In genomic region chr9:36341936-36342577, GRCh38 we compare ENCODE assay signal across 15 cellular contexts. TPM values are rescaled to one million over a fixed set of nuclear protein-coding genes. Genes with fewer than 3 reads are reported as not detected.
DNase-seq lines count a peak whose midpoint lies in the region; ATAC-seq, FAIRE-seq and TF ChIP-seq lines count a peak whose summit lies in the region.
"Had no signal": no experiment of that assay in that cellular context is flagged by ENCODE, and none has a peak within 500 bp of the region (broad histone marks: within the 10 kb centered on the region; RNA-seq: fewer than 3 reads in every experiment).

No MANE protein-coding gene starts in this region.

- no peak for DNase-seq in CD8-positive, alpha-beta T cell
- DNase-seq in GM18507 (ENCODE audit: extremely low spot score, insufficient read length, low read depth) (no peak), MM.1S (peak; percentile 74), SK-N-DZ (ENCODE audit: low spot score) (no peak)
- DNase-seq: NCI-H2227 treated with DMSO at 0.1 percent for 48 hours; stimulated activated CD4-positive, alpha-beta T cell treated with anti-CD3 and anti-CD28 coated beads, Interleukin-4, amount 100 ng/mL, for 4 hours; stimulated activated naive CD4-positive, alpha-beta T cell; uterus had no signal

- no peaks in the 10 kb centered on the region for H3K4me1 ChIP-seq in CD8-positive, alpha-beta T cell (ENCODE audit: insufficient read depth, low read length)
- peaks cover 32% of the 10 kb centered on the region for H3K4me1 ChIP-seq in MM.1S (ENCODE audit: low read length)
- H3K4me1 ChIP-seq: HAP-1, uterus had no signal

- no peaks in the 10 kb centered on the region for H3K9me2 ChIP-seq in MM.1S (replicated peaks; ENCODE audit: insufficient read depth, low read length)

- H3F3A ChIP-seq in MM.1S (ENCODE audit: insufficient read depth, low read length), result 0 out of 2 replicates have a peak, but pooled peaks cover 4% of the 10 kb centered on the region

- H3K79me2 ChIP-seq in MM.1S (ENCODE audit: low read length), result 0 out of 2 replicates have a peak, but pooled peaks cover 3% of the 10 kb centered on the region

- peaks cover 45% of the 10 kb centered on the region for H3K36me3 ChIP-seq in CD8-positive, alpha-beta T cell (ENCODE audit: insufficient read depth, low read length)
- peaks cover 2% of the 10 kb centered on the region; the same call in 1 of the 2 replicates for H3K36me3 ChIP-seq in MM.1S (replicated peaks; ENCODE audit: insufficient read depth, low read length)
- H3K36me3 ChIP-seq: uterus had no signal

- peak; percentile 31 for ATAC-seq in CD8-positive, alpha-beta T cell
- ATAC-seq in esophagus mucosa (peak; percentile 56), GM21367 (IDR thresholded peaks at IDR 0.05; ENCODE audit: unreplicated experiment) (no peak), HG03378 (IDR thresholded peaks at IDR 0.05; ENCODE audit: unreplicated experiment) (no peak), HG03039 (IDR thresholded peaks at IDR 0.05; ENCODE audit: unreplicated experiment) (no peak)

- FAIRE-seq in GM18507 (lab: Jason Lieb, UNC), result peak; percentile 72

- H3K9me3 ChIP-seq in CD8-positive, alpha-beta T cell (ENCODE audit: low read length), result no peaks in the 10 kb centered on the region
- H3K9me3 ChIP-seq in MM.1S (replicated peaks; ENCODE audit: insufficient read depth, low read length), result no peaks in the 10 kb centered on the region
- H3K9me3 ChIP-seq: HAP-1, uterus had no signal

- H3K4me1 Mint-ChIP-seq in CD8-positive, alpha-beta T cell (ENCODE audit: low read depth), result no peaks in the 10 kb centered on the region
- H3K4me1 Mint-ChIP-seq: B cell had no signal

- peaks cover 85% of the 10 kb centered on the region for H3K36me3 Mint-ChIP-seq in CD8-positive, alpha-beta T cell

- H3K4me2 ChIP-seq in MM.1S (ENCODE audit: low read depth, low read length), result peak overlapping the region; percentile 29; the same call in 1 of the 2 replicates

- no peak overlapping the region for H3K27ac Mint-ChIP-seq in CD8-positive, alpha-beta T cell
- H3K27ac Mint-ChIP-seq: B cell had no signal

- H3K27me3 ChIP-seq in CD8-positive, alpha-beta T cell (ENCODE audit: insufficient read depth, low read length), result no peaks in the 10 kb centered on the region
- no peaks in the 10 kb centered on the region for H3K27me3 ChIP-seq in MM.1S (replicated peaks; ENCODE audit: insufficient read depth, low read length)
- H3K27me3 ChIP-seq: uterus had no signal

- no peak overlapping the region for H3K9ac ChIP-seq in MM.1S (ENCODE audit: low read length)

- H3K27me3 Mint-ChIP-seq in CD8-positive, alpha-beta T cell (ENCODE audit: low read depth), result no peaks in the 10 kb centered on the region
- H3K27me3 Mint-ChIP-seq: B cell had no signal

- no peak overlapping the region for H2AFZ ChIP-seq in MM.1S (ENCODE audit: low read length)

- no peak for TF ChIP-seq CTCF in CD8-positive, alpha-beta T cell (IDR thresholded peaks at IDR 0.05)
- no peak for TF ChIP-seq CTCF in MM.1S (IDR thresholded peaks at IDR 0.05; ENCODE audit: low read length)

- CTCF ChIA-PET in CD8-positive, alpha-beta T cell (lab: Charles Lee), result no interaction called here

- H3K4me3 Mint-ChIP-seq in CD8-positive, alpha-beta T cell, result no peak overlapping the region
- H3K4me3 Mint-ChIP-seq: B cell had no signal

- no peaks in the 10 kb centered on the region for H3K9me3 Mint-ChIP-seq in CD8-positive, alpha-beta T cell

- intact Hi-C loops in CD8-positive, alpha-beta T cell (cut with DNase I, micrococcal nuclease), result no loop called here

- no peak overlapping the region for H3K4me3 ChIP-seq in CD8-positive, alpha-beta T cell (ENCODE audit: low read depth, low read length)
- H3K4me3 ChIP-seq in MM.1S (ENCODE audit: low read length), result no peak overlapping the region
- H3K4me3 ChIP-seq: HAP-1, lung, uterus had no signal

- POLR2A ChIA-PET in CD8-positive, alpha-beta T cell (lab: Charles Lee), result no interaction called here

- no peak overlapping the region for H3K27ac ChIP-seq in CD8-positive, alpha-beta T cell (ENCODE audit: low read depth, low read length)
- peak overlapping the region; percentile 81 for H3K27ac ChIP-seq in MM.1S (ENCODE audit: low read length)
- H3K27ac ChIP-seq: uterus had no signal

- no peaks in the 10 kb centered on the region for H4K20me1 ChIP-seq in MM.1S (ENCODE audit: insufficient read depth, low read length)

RNA-seq across cellular contexts. Expression of gene RNF38, which starts 58.0 kb away (rescaled TPM):
- total RNA-seq in CD8-positive, alpha-beta T cell, result 100 to 1,000 TPM; 111 to 116 TPM
- 15.5 TPM for total RNA-seq in esophagus mucosa
- polyA plus RNA-seq in SK-N-DZ (2014; cell fraction: cytosol; rRNA removed), result 15.8 and 15.9 TPM in 2 replicates
- polyA plus RNA-seq in SK-N-DZ (2014; cell fraction: nucleus; rRNA removed), result 13.3 and 18.4 TPM in 2 replicates

Comparison
In these comparisons a context has a peak if more than half of its experiments do, and no peak if none do; other contexts are left out.
1. ATAC-seq: peak in CD8-positive, alpha-beta T cell (single experiment) and esophagus mucosa (single experiment); none in GM21367 (single experiment), HG03378 (single experiment) and HG03039 (single experiment).